Comparison of ENCODE assay signal across 2 cellular contexts in the genomic region with DNA sequence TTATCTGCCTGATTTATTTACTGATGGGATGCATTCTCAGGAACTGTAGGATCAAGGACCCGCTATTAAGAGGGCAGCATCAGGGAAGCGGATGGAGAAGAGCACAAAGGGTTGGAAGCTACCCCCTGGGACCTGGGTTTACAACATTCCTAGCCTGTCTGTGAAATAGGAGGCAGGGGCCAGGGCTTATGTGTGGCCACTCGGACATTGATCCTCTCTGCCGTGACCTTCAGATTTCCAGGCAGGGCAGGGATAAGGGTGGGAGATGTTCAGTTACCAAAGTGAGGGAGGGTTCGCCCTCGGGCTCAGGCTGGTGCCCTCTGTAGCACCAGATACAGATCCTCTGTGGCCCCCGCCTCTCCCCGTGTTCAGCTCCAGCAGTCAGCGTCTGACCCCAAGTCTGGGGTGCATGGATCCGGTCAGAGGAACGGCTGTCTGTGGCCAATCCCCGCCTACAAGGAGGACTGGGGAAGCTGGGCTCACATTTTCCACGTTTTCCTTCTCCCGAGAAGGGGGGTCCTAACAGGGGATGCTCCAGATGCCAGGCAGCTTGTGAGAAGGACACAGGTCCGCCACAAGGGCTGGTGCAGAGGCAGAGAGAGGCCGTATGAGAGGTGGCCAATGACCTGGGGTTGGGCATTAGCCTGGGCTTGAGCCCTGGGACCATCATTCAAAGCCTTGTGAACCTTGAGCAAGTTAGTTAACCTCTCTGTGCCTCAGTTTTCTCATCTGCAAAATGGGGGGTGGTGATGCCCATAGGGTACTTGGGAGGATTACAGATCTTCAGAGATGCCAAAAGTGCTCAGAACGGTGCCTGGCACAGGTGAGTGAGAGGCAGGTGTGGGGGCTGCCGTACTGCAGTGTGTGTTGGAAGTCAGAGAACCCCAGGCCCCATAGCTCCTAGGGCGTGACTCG.
TF ChIP-seq lines count a peak whose summit lies in the region.

No MANE protein-coding gene starts in this region.

TF ChIP-seq in K562, 482 proteins besides CTCF, POLR2A, EP300 and RAD21:
- peak; percentile 31 for TF ChIP-seq RBM25 (IDR thresholded peaks at IDR 0.05; ENCODE audit: low read depth, low read length, severe bottlenecking)
- TF ChIP-seq ESRRA (IDR thresholded peaks at IDR 0.05; ENCODE audit: borderline replicate concordance, low read depth) = peak; percentile 18; the same call in 1 of the 2 replicates
- TF ChIP-seq MGA (IDR thresholded peaks at IDR 0.05) = no peak

TF ChIP-seq in H1, 55 proteins besides CTCF, POLR2A, EP300 and RAD21:
- TF ChIP-seq CEBPB (IDR thresholded peaks at IDR 0.05; ENCODE audit: low read depth, low read length) = no peak
- TF ChIP-seq KDM1A (IDR thresholded peaks at IDR 0.05; ENCODE audit: borderline replicate concordance, low read length) = 0 out of 2 replicates have a peak, but pooled peaks have one; percentile 16
TF ChIP-seq in H1: peak in this region for 1.
